11 cellular contexts compared by ENCODE assay signal in genomic region chr19:14015454-14016035, GRCh38. TPM values are rescaled to one million over a fixed set of nuclear protein-coding genes. Genes with fewer than 3 reads are reported as not detected.
DNase-seq lines count a peak whose midpoint lies in the region; ATAC-seq, FAIRE-seq and TF ChIP-seq lines count a peak whose summit lies in the region.
"Had no signal": no experiment of that assay in that cellular context is flagged by ENCODE, and none has a peak within 500 bp of the region (broad histone marks: within the 10 kb centered on the region; RNA-seq: fewer than 3 reads in every experiment).

No MANE protein-coding gene starts in this region.

- no peak for FAIRE-seq in urothelium cell line (lab: Jason Lieb, UNC)
- FAIRE-seq: A549 had no signal

- 78 to 82% methylated on average over 9 of the region's 9 CpGs for WGBS in thyroid gland, 2 donors

- TF ChIP-seq CTCF in thyroid gland (IDR thresholded peaks at IDR 0.05) = no peak

- ATAC-seq in HG02852 (IDR thresholded peaks at IDR 0.05; ENCODE audit: unreplicated experiment) = peak; percentile 74
- no peak for ATAC-seq in left cardiac atrium
- ATAC-seq: A549 had no signal

- no peaks in the 10 kb centered on the region for H3K36me3 Mint-ChIP-seq in activated naive CD4-positive, alpha-beta T cell treated with anti-CD3 and anti-CD28 coated beads, Interleukin-2, amount 50 U/mL, for 24 hours
- H3K36me3 Mint-ChIP-seq in activated naive CD4-positive, alpha-beta T cell treated with anti-CD3 and anti-CD28 coated beads for 36 hours (ENCODE audit: low read depth) = no peaks in the 10 kb centered on the region

- no peak overlapping the region for H3K4me3 Mint-ChIP-seq in activated naive CD4-positive, alpha-beta T cell treated with anti-CD3 and anti-CD28 coated beads, Interleukin-2, amount 50 U/mL, for 24 hours
- no peak overlapping the region for H3K4me3 Mint-ChIP-seq in activated naive CD4-positive, alpha-beta T cell treated with anti-CD3 and anti-CD28 coated beads for 36 hours

- H3K4me3 ChIP-seq in thyroid gland (replicated peaks in 1 of 3) = no peak overlapping the region
- H3K4me3 ChIP-seq: A549 had no signal

- no peaks in the 10 kb centered on the region for H3K36me3 ChIP-seq in thyroid gland

- no peaks in the 10 kb centered on the region for H3K27me3 Mint-ChIP-seq in activated naive CD4-positive, alpha-beta T cell treated with anti-CD3 and anti-CD28 coated beads, Interleukin-2, amount 50 U/mL, for 24 hours
- H3K27me3 Mint-ChIP-seq in activated naive CD4-positive, alpha-beta T cell treated with anti-CD3 and anti-CD28 coated beads for 36 hours (ENCODE audit: low read depth) = no peaks in the 10 kb centered on the region

- peak overlapping the region; percentile 23 for H3K27ac Mint-ChIP-seq in activated naive CD4-positive, alpha-beta T cell treated with anti-CD3 and anti-CD28 coated beads, Interleukin-2, amount 50 U/mL, for 24 hours
- no peak overlapping the region for H3K27ac Mint-ChIP-seq in activated naive CD4-positive, alpha-beta T cell treated with anti-CD3 and anti-CD28 coated beads for 36 hours

- TF ChIP-seq POLR2A in thyroid gland (IDR thresholded peaks at IDR 0.05) = no peak

- no peaks in the 10 kb centered on the region for H3K9me3 Mint-ChIP-seq in activated naive CD4-positive, alpha-beta T cell treated with anti-CD3 and anti-CD28 coated beads, Interleukin-2, amount 50 U/mL, for 24 hours
- no peaks in the 10 kb centered on the region for H3K9me3 Mint-ChIP-seq in activated naive CD4-positive, alpha-beta T cell treated with anti-CD3 and anti-CD28 coated beads for 36 hours

- CTCF ChIA-PET in activated naive CD4-positive, alpha-beta T cell treated with anti-CD3 and anti-CD28 coated beads for 36 hours (lab: Charles Lee) = no interaction called here

- no peak overlapping the region for H3K27ac ChIP-seq in thyroid gland
- H3K27ac ChIP-seq: A549 had no signal

- H3K9me3 ChIP-seq in thyroid gland = no peaks in the 10 kb centered on the region
- H3K9me3 ChIP-seq: A549 had no signal

- no peak for DNase-seq in activated naive CD4-positive, alpha-beta T cell treated with anti-CD3 and anti-CD28 coated beads for 36 hours
- DNase-seq in RPMI8226 = peak; percentile 91
- no peak for DNase-seq in urothelium cell line (ENCODE audit: low spot score)
- DNase-seq in left cardiac atrium = no peak
- DNase-seq in thyroid gland = no peak
- no peak for DNase-seq in T-helper 1 cell
- DNase-seq: NCI-H2029, T1000 had no signal

- intact Hi-C loops in activated naive CD4-positive, alpha-beta T cell treated with anti-CD3 and anti-CD28 coated beads for 36 hours (cut with micrococcal nuclease) = no loop called here
- intact Hi-C loops in left cardiac atrium (cut with DNase I) (no loop called here), thyroid gland (cut with DNase I) (no loop called here)

- no peaks in the 10 kb centered on the region for H3K27me3 ChIP-seq in thyroid gland

- H3K4me1 ChIP-seq in thyroid gland = no peaks in the 10 kb centered on the region
- H3K4me1 ChIP-seq: A549 had no signal

- no peaks in the 10 kb centered on the region for H3K4me1 Mint-ChIP-seq in activated naive CD4-positive, alpha-beta T cell treated with anti-CD3 and anti-CD28 coated beads, Interleukin-2, amount 50 U/mL, for 24 hours
- peaks cover 3% of the 10 kb centered on the region for H3K4me1 Mint-ChIP-seq in activated naive CD4-positive, alpha-beta T cell treated with anti-CD3 and anti-CD28 coated beads for 36 hours (ENCODE audit: low read depth)

RNA-seq across cellular contexts. Expression of gene RFX1, which starts 9.4 kb away (rescaled TPM):
- 10 to 100 TPM; 13.8 to 14.0 TPM for total RNA-seq in activated naive CD4-positive, alpha-beta T cell treated with anti-CD3 and anti-CD28 coated beads for 36 hours
- 10 to 100 TPM; 11.0 to 12.3 TPM for total RNA-seq in left cardiac atrium
- total RNA-seq in thyroid gland = 1 to 10 TPM; 4.8 to 9.1 (median 9.1) TPM

RNA-seq across cellular contexts. Expression of gene RLN3, which starts 12.4 kb away (rescaled TPM):
- not detected for total RNA-seq in activated naive CD4-positive, alpha-beta T cell treated with anti-CD3 and anti-CD28 coated beads for 36 hours
- total RNA-seq in left cardiac atrium = not detected
- not detected for total RNA-seq in thyroid gland

RNA-seq across cellular contexts. Expression of gene IL27RA, which starts 16.0 kb away (rescaled TPM):
- total RNA-seq in activated naive CD4-positive, alpha-beta T cell treated with anti-CD3 and anti-CD28 coated beads for 36 hours = 10 to 100 TPM; 59.3 to 59.4 TPM
- total RNA-seq in left cardiac atrium (1 to 10 TPM; 4.7 to 6.2 TPM), thyroid gland (1 to 10 TPM; 1.9 to 4.9 (median 3.4) TPM)

RNA-seq across cellular contexts. Expression of gene PALM3, which starts 46.3 kb away (rescaled TPM):
- total RNA-seq in activated naive CD4-positive, alpha-beta T cell treated with anti-CD3 and anti-CD28 coated beads for 36 hours = not detected
- total RNA-seq in left cardiac atrium (under 1 TPM; 0.50 to 0.88 TPM), thyroid gland (1 to 10 TPM; 4.8 to 9.6 (median 6.8) TPM)

RNA-seq across cellular contexts. Expression of gene MISP3, which starts 57.0 kb away (rescaled TPM):
- under 1 TPM; 0.45 to 0.96 TPM for total RNA-seq in activated naive CD4-positive, alpha-beta T cell treated with anti-CD3 and anti-CD28 coated beads for 36 hours
- total RNA-seq in left cardiac atrium (1 to 10 TPM; 4.6 to 5.7 TPM), thyroid gland (1 to 10 TPM; 7.9 to 9.9 (median 9.1) TPM)

Comparison
In these comparisons a context has a peak if more than half of its experiments do, and no peak if none do; other contexts are left out.
1. RNA of gene IL27RA, which starts 16.0 kb away (total RNA-seq): 59.3 to 59.4 TPM in activated naive CD4-positive, alpha-beta T cell treated with anti-CD3 and anti-CD28 coated beads for 36 hours; 4.7 to 6.2 TPM in left cardiac atrium and 1.9 to 4.9 TPM in thyroid gland; every median in the first group is over 4 times any median in the second.